Comparison of ENCODE assay signal across 11 cellular contexts in the genomic region with DNA sequence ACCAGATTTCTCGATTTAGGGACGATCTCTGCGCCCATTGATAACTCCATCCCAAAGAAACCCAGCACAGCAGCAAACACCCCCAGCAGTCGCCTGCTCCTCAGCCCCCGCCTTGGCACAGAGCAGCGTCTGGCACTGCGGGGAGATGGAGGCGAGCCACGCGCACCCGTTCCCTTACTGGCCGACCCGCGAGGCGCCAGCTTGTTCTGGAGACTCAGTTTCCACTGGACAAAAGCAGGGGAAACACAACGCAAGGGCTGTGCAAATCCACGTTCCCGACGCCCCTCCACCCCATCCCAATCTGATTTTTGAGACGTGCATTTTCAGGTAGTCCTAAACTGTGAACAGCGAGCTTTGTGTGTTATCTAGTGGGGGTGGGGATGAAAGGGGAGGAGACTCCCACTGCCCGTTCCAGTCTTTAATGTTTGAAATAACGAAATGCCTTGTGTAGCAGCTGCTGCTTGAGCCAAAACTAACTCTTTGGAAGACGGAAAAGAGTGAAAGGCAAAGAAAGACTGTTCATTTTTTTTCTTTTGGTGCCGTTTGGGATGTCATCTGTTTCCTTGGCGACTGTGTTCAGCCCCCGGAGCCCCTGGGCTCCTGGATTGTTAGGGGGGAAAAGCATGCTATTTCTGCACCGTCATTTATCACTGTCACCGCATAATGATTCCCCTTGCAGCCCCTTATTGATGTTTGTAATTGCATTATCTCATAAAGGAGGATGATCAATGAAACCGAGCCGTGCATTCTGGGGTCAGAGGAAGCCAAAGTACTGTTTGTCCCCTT.
A peak's percentile ranks its signal among the peaks of the same experiment; 100 is the strongest.
DNase-seq lines count a peak whose midpoint lies in the region; ATAC-seq and TF ChIP-seq lines count a peak whose summit lies in the region.
"Had no signal": no experiment of that assay in that cellular context is flagged by ENCODE, and none has a peak within 500 bp of the region (broad histone marks: within the 10 kb centered on the region; RNA-seq: fewer than 3 reads in every experiment).

No MANE protein-coding gene starts in this region.

- no peak for TF ChIP-seq EP300 in sigmoid colon (IDR thresholded peaks at IDR 0.05)

- peak overlapping the region; percentile 61 for H3K4me3 ChIP-seq in GM23338
- peak overlapping the region; percentile 82 to 86 for H3K4me3 ChIP-seq in ascending aorta
- H3K4me3 ChIP-seq in iPS-15b (ENCODE audit: low read depth, low read length): peak overlapping the region; percentile 61
- peak overlapping the region; percentile 52 to 73 (median 68) for H3K4me3 ChIP-seq in sigmoid colon
- H3K4me3 ChIP-seq in CD4-positive, alpha-beta memory T cell (ENCODE audit: low read length in 2 of 2): no peak overlapping the region

- H3K27ac Mint-ChIP-seq in GM23338: no peak overlapping the region
- no peak overlapping the region for H3K27ac Mint-ChIP-seq in CD4-positive, alpha-beta memory T cell
- H3K27ac Mint-ChIP-seq in naive thymus-derived CD8-positive, alpha-beta T cell: no peak overlapping the region
- H3K27ac Mint-ChIP-seq: activated T-cell treated with anti-CD3 and anti-CD28 coated beads, Interleukin-2, amount 50 U/mL, for 72 hours; HFFc6; T-helper 17 cell had no signal

- H3K27me3 ChIP-seq in GM23338 (ENCODE audit: insufficient read depth) (peaks cover 83% of the 10 kb centered on the region), ascending aorta (peaks cover 21% of the 10 kb centered on the region), iPS-15b (ENCODE audit: control insufficient read depth, insufficient read depth, low read length) (peaks cover 74% of the 10 kb centered on the region), sigmoid colon (peaks cover 0 to 3% (median 3%) of the 10 kb centered on the region in 3 donors)
- H3K27me3 ChIP-seq in CD4-positive, alpha-beta memory T cell (ENCODE audit: insufficient read depth, low read length): peaks cover 29% of the 10 kb centered on the region

- H4K20me1 ChIP-seq in GM23338 (replicated peaks; ENCODE audit: insufficient read depth): peaks cover 6% of the 10 kb centered on the region; the same call in 1 of the 2 replicates

- H3K27ac ChIP-seq in GM23338 (ENCODE audit: low read depth) (no peak overlapping the region), ascending aorta (peak overlapping the region; percentile 72 to 77), sigmoid colon (peak overlapping the region; percentile 95 to 99 (median 98))
- no peak overlapping the region for H3K27ac ChIP-seq in CD4-positive, alpha-beta memory T cell (ENCODE audit: low read depth, low read length)

- peaks cover 4% of the 10 kb centered on the region; the same call in 2 of the 3 replicates for H3K9me3 Mint-ChIP-seq in GM23338
- H3K9me3 Mint-ChIP-seq in CD4-positive, alpha-beta memory T cell: peaks cover 0 to 13% (median 4%) of the 10 kb centered on the region in 8 donors
- peaks cover 0 to 17% (median 0%) of the 10 kb centered on the region in 9 donors for H3K9me3 Mint-ChIP-seq in naive thymus-derived CD8-positive, alpha-beta T cell
- H3K9me3 Mint-ChIP-seq: activated T-cell treated with anti-CD3 and anti-CD28 coated beads, Interleukin-2, amount 50 U/mL, for 72 hours; HFFc6 had no signal

- H2AFZ ChIP-seq in GM23338: peak overlapping the region; percentile 56; the same call in 1 of the 2 replicates

- TF ChIP-seq CTCF in GM23338 (conservative IDR thresholded peaks at IDR 0.05; ENCODE audit: low read depth in 2 of 2) (no peak), ascending aorta (IDR thresholded peaks at IDR 0.05) (no peak), sigmoid colon (IDR thresholded peaks at IDR 0.05) (no peak)

- CTCF ChIA-PET in CD4-positive, alpha-beta memory T cell (lab: Charles Lee; ENCODE audit: partially characterized antibody): no interaction called here

- peaks cover 5% of the 10 kb centered on the region; the same call in 1 of the 2 replicates for H3F3A ChIP-seq in GM23338 (replicated peaks; ENCODE audit: low read depth)

- no peak for ATAC-seq in GM23338
- ATAC-seq in Right ventricle myocardium superior (ENCODE audit: poor library complexity): no peak
- no peak for ATAC-seq in HG03039 (IDR thresholded peaks at IDR 0.05; ENCODE audit: unreplicated experiment)
- no peak for ATAC-seq in naive thymus-derived CD8-positive, alpha-beta T cell
- ATAC-seq: activated T-cell treated with anti-CD3 and anti-CD28 coated beads, Interleukin-2, amount 50 U/mL, for 72 hours; T-helper 17 cell had no signal

- H3K36me3 ChIP-seq in GM23338 (ENCODE audit: insufficient read depth): no peaks in the 10 kb centered on the region
- no peaks in the 10 kb centered on the region for H3K36me3 ChIP-seq in ascending aorta
- no peaks in the 10 kb centered on the region for H3K36me3 ChIP-seq in iPS-15b (ENCODE audit: control insufficient read depth, insufficient read depth, low read length)
- no peaks in the 10 kb centered on the region for H3K36me3 ChIP-seq in sigmoid colon
- no peaks in the 10 kb centered on the region for H3K36me3 ChIP-seq in CD4-positive, alpha-beta memory T cell (ENCODE audit: insufficient read depth, low read length)

- H3K9ac ChIP-seq in iPS-15b (ENCODE audit: low read depth, low read length): no peak overlapping the region

- intact Hi-C loops in ascending aorta (cut with DNase I) (loop anchor here (5.0 to 10.0 kb wide), 8 partner anchors 273 to 1454 kb away; a partner anchor contains a TSS), sigmoid colon (cut with DNase I) (loop anchor here (2.0 to 10.0 kb wide), 8 partner anchors 311 to 1457 kb away; a partner anchor contains a TSS), Right ventricle myocardium superior (cut with DNase I) (no loop called here)
- intact Hi-C loops in CD4-positive, alpha-beta memory T cell (cut with micrococcal nuclease): no loop called here

- peak overlapping the region; percentile 74 for H3K4me3 Mint-ChIP-seq in GM23338
- peak overlapping the region in 1 of 8 donors; percentile 44 for H3K4me3 Mint-ChIP-seq in CD4-positive, alpha-beta memory T cell
- H3K4me3 Mint-ChIP-seq in naive thymus-derived CD8-positive, alpha-beta T cell: peak overlapping the region in 1 of 10 donors; percentile 18
- H3K4me3 Mint-ChIP-seq: activated T-cell treated with anti-CD3 and anti-CD28 coated beads, Interleukin-2, amount 50 U/mL, for 72 hours; HFFc6; T-helper 17 cell had no signal

- POLR2A ChIA-PET in CD4-positive, alpha-beta memory T cell (lab: Charles Lee; ENCODE audit: partially characterized antibody): no interaction called here
- POLR2A ChIA-PET in naive thymus-derived CD8-positive, alpha-beta T cell (lab: Charles Lee): no interaction called here

- H3K27me3 Mint-ChIP-seq in GM23338 (ENCODE audit: insufficient read depth, low read depth, poor library complexity): peaks cover 15% of the 10 kb centered on the region
- H3K27me3 Mint-ChIP-seq in CD4-positive, alpha-beta memory T cell: peaks cover 35 to 44% of the 10 kb centered on the region in 2 donors
- peaks cover 25 to 56% (median 45%) of the 10 kb centered on the region in 5 donors for H3K27me3 Mint-ChIP-seq in naive thymus-derived CD8-positive, alpha-beta T cell

- H3K4me2 ChIP-seq in GM23338: peak overlapping the region; percentile 86

- H3K4me1 Mint-ChIP-seq in GM23338: peaks cover 30% of the 10 kb centered on the region
- H3K4me1 Mint-ChIP-seq in CD4-positive, alpha-beta memory T cell: peaks cover 0 to 12% (median 3%) of the 10 kb centered on the region in 4 donors
- H3K4me1 Mint-ChIP-seq in naive thymus-derived CD8-positive, alpha-beta T cell: peaks cover 5 to 20% (median 17%) of the 10 kb centered on the region in 4 donors

- H3K4me1 ChIP-seq in GM23338 (ENCODE audit: insufficient read depth): peaks cover 40% of the 10 kb centered on the region
- H3K4me1 ChIP-seq in ascending aorta: peaks cover 15 to 26% of the 10 kb centered on the region in 2 donors
- H3K4me1 ChIP-seq in iPS-15b (ENCODE audit: control insufficient read depth, insufficient read depth, low read length): peaks cover 8% of the 10 kb centered on the region
- H3K4me1 ChIP-seq in sigmoid colon: peaks cover 0 to 44% (median 30%) of the 10 kb centered on the region in 4 donors
- H3K4me1 ChIP-seq in CD4-positive, alpha-beta memory T cell (ENCODE audit: insufficient read depth, low read length): no peaks in the 10 kb centered on the region

- 7 to 11% methylated on average over 31 of the region's 31 CpGs for WGBS in sigmoid colon, 2 donors

- no peaks in the 10 kb centered on the region for H3K9me2 ChIP-seq in GM23338 (ENCODE audit: insufficient read depth)

- TF ChIP-seq POLR2A in sigmoid colon (IDR thresholded peaks at IDR 0.05): no peak

- H3K79me2 ChIP-seq in GM23338 (replicated peaks; ENCODE audit: insufficient read depth): no peaks in the 10 kb centered on the region

- DNase-seq in GM23338 (ENCODE audit: low spot score) (no peak), ascending aorta (ENCODE audit: low spot score in 2 of 2) (no peak), sigmoid colon (peak; percentile 72), Right ventricle myocardium superior (no peak)
- no peak for DNase-seq in CD4-positive, alpha-beta memory T cell
- DNase-seq in naive thymus-derived CD8-positive, alpha-beta T cell: no peak
- DNase-seq: activated T-cell treated with anti-CD3 and anti-CD28 coated beads, Interleukin-2, amount 50 U/mL, for 72 hours; HFFc6; T-helper 17 cell had no signal

- H3K36me3 Mint-ChIP-seq in GM23338 (ENCODE audit: low read depth): no peaks in the 10 kb centered on the region
- H3K36me3 Mint-ChIP-seq in CD4-positive, alpha-beta memory T cell: no peaks in the 10 kb centered on the region
- peaks cover 0 to 11% (median 2%) of the 10 kb centered on the region in 3 donors for H3K36me3 Mint-ChIP-seq in naive thymus-derived CD8-positive, alpha-beta T cell

- H3K9me3 ChIP-seq in ascending aorta: no peaks in the 10 kb centered on the region
- H3K9me3 ChIP-seq in iPS-15b (ENCODE audit: control insufficient read depth, insufficient read depth, low read length): no peaks in the 10 kb centered on the region
- H3K9me3 ChIP-seq in sigmoid colon: no peaks in the 10 kb centered on the region
- H3K9me3 ChIP-seq in CD4-positive, alpha-beta memory T cell (ENCODE audit: control insufficient read depth in 1 of 2, low read length in 2 of 2): no peaks in the 10 kb centered on the region

TF ChIP-seq in GM23338, 12 proteins besides CTCF, POLR2A, EP300 and RAD21:
- TF ChIP-seq EZH2phosphoT487 (IDR thresholded peaks at IDR 0.05; ENCODE audit: unreplicated experiment): peak; percentile 13
- no peak for TF ChIP-seq NANOG (IDR thresholded peaks at IDR 0.05; ENCODE audit: borderline replicate concordance)
- TF ChIP-seq EZH2 (IDR thresholded peaks at IDR 0.05; ENCODE audit: low read depth, unreplicated experiment): peak; percentile 53
- no peak for TF ChIP-seq POLR2AphosphoS5 (IDR thresholded peaks at IDR 0.05; ENCODE audit: low read depth)
TF ChIP-seq in GM23338: peak in this region for 2.

Comparison
In these comparisons a context has a peak if more than half of its experiments do, and no peak if none do; other contexts are left out.
1. H3K27ac ChIP-seq: peak in ascending aorta (2 of 2) and sigmoid colon (4 of 4); none in GM23338 (single experiment) and CD4-positive, alpha-beta memory T cell (single experiment).
2. H3K4me3 ChIP-seq: peak in GM23338 (single experiment), ascending aorta (2 of 2), iPS-15b (single experiment) and sigmoid colon (4 of 4); none in CD4-positive, alpha-beta memory T cell (0 of 2).
3. intact Hi-C loops: an anchor here in ascending aorta (5.0 to 10.0 kb wide) and sigmoid colon (2.0 to 10.0 kb wide); none called in CD4-positive, alpha-beta memory T cell and Right ventricle myocardium superior.